Comparison of ENCODE assay signal across 14 cellular contexts in genomic region chr3:81985996-81986723, GRCh38.
"Had no signal": no experiment of that assay in that cellular context is flagged by ENCODE, and none has a peak within 500 bp of the region (broad histone marks: within the 10 kb centered on the region; RNA-seq: fewer than 3 reads in every experiment).

No MANE protein-coding gene starts in this region.

- H3K27me3 Mint-ChIP-seq: activated naive CD4-positive, alpha-beta T cell treated with anti-CD3 and anti-CD28 coated beads, Interleukin-2, amount 10 ng/mL, durations not matched to agents 7 days and 5 days; stimulated activated naive CD8-positive, alpha-beta T cell treated with anti-CD3 and anti-CD28 coated beads, Interleukin-15, amount 100 ng/mL, for 72 hours had no signal

- H3K4me1 Mint-ChIP-seq: activated naive CD4-positive, alpha-beta T cell treated with anti-CD3 and anti-CD28 coated beads, Interleukin-2, amount 10 ng/mL, durations not matched to agents 7 days and 5 days; immature natural killer cell; stimulated activated naive CD8-positive, alpha-beta T cell treated with anti-CD3 and anti-CD28 coated beads, Interleukin-15, amount 100 ng/mL, for 72 hours had no signal

- ATAC-seq: lower lobe of right lung; stimulated activated naive CD8-positive, alpha-beta T cell treated with anti-CD3 and anti-CD28 coated beads, Interleukin-15, amount 100 ng/mL, for 72 hours had no signal

- DNase-seq: activated CD4-positive, alpha-beta T cell treated with anti-CD3 and anti-CD28 coated beads, Interleukin-2, amount 50 U/mL, for 48 hours; activated naive CD4-positive, alpha-beta T cell treated with anti-CD3 and anti-CD28 coated beads, Interleukin-2, amount 10 ng/mL, durations not matched to agents 7 days and 5 days; cerebellar nuclear complex; effector CD8-positive, alpha-beta T cell; foreskin melanocyte; immature natural killer cell; lower lobe of right lung; ovary; sigmoid colon; stimulated activated CD4-positive, alpha-beta T cell treated with anti-CD3 and anti-CD28 coated beads, Interleukin-1b, Interleukin-23, amount 100 ng/mL, for 48 hours; stimulated activated naive CD8-positive, alpha-beta T cell treated with anti-CD3 and anti-CD28 coated beads, Interleukin-15, amount 100 ng/mL, for 72 hours had no signal

- H3K36me3 Mint-ChIP-seq: activated naive CD4-positive, alpha-beta T cell treated with anti-CD3 and anti-CD28 coated beads, Interleukin-2, amount 10 ng/mL, durations not matched to agents 7 days and 5 days; immature natural killer cell; mesothelial cell of epicardium had no signal

- H3K27ac Mint-ChIP-seq: activated naive CD4-positive, alpha-beta T cell treated with anti-CD3 and anti-CD28 coated beads, Interleukin-2, amount 10 ng/mL, durations not matched to agents 7 days and 5 days; activated T-helper 2 cell treated with anti-CD3 and anti-CD28 coated beads, Interferon-gamma antibody, Interleukin-2, Interleukin-4, amounts not matched to agents 10 μg/mL and 5 μg/mL and 100 μg/mL, durations not matched to agents 14 hours and 24 hours and 36 hours; immature natural killer cell; mesothelial cell of epicardium; stimulated activated naive CD8-positive, alpha-beta T cell treated with anti-CD3 and anti-CD28 coated beads, Interleukin-15, amount 100 ng/mL, for 72 hours had no signal

- H3K4me3 Mint-ChIP-seq: activated naive CD4-positive, alpha-beta T cell treated with anti-CD3 and anti-CD28 coated beads, Interleukin-2, amount 10 ng/mL, durations not matched to agents 7 days and 5 days; immature natural killer cell; mesothelial cell of epicardium; neural crest cell; stimulated activated naive CD8-positive, alpha-beta T cell treated with anti-CD3 and anti-CD28 coated beads, Interleukin-15, amount 100 ng/mL, for 72 hours had no signal

- H3K9me3 Mint-ChIP-seq: activated T-helper 2 cell treated with anti-CD3 and anti-CD28 coated beads, Interferon-gamma antibody, Interleukin-2, Interleukin-4, amounts not matched to agents 10 μg/mL and 5 μg/mL and 100 μg/mL, durations not matched to agents 14 hours and 24 hours and 36 hours; stimulated activated naive CD8-positive, alpha-beta T cell treated with anti-CD3 and anti-CD28 coated beads, Interleukin-15, amount 100 ng/mL, for 72 hours had no signal
